ENCODE assay signal across 10 cellular contexts in the genomic region with DNA sequence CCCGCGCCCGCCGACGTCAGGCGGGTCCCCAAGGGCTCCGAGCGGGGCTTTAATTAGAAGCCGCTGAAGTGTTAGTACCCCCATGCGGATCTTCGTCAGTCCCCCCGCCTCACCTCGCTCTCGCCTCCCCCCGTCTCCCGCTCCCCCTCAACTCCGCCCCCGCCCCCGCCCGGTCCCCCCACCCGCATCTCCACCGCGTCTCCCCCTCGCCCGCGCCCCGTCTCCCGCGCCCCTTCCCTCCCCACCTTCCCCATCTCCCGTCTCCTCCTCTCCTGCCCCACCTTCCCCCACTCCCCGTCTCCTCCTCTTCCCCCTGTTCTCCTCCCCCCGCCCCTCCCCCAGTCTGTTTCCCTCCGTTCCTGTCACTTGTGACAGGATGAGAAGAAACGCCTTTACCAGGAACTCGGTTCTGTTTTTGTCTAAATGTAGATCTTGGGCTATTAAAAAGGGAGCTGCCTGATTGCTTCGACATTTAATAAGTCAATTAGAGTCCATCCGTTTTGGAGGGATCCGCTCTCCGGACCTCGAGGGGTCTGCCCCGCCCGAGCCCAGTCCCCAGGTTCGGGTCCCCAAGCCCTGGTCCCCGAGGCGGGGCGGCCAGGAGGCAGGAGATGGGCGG.
DNase-seq lines count a peak whose midpoint lies in the region; ATAC-seq and TF ChIP-seq lines count a peak whose summit lies in the region.
"Had no signal": no experiment of that assay in that cellular context is flagged by ENCODE, and none has a peak within 500 bp of the region (broad histone marks: within the 10 kb centered on the region; RNA-seq: fewer than 3 reads in every experiment).

No MANE protein-coding gene starts in this region.

- H3K4me1 ChIP-seq in RWPE2 (ENCODE audit: insufficient read depth, poor library complexity, severe bottlenecking) (peaks cover 6% of the 10 kb centered on the region), iPS DF 6.9 (ENCODE audit: control insufficient read depth, insufficient read depth, low read length) (peaks cover 9% of the 10 kb centered on the region), rectal smooth muscle tissue (ENCODE audit: control insufficient read depth, insufficient read depth, low read length) (no peaks in the 10 kb centered on the region)

- no peak for ATAC-seq in RWPE2 (ENCODE audit: low read depth)
- no peak for ATAC-seq in HG03460 (IDR thresholded peaks at IDR 0.05; ENCODE audit: unreplicated experiment)
- no peak for ATAC-seq in GM18858 (IDR thresholded peaks at IDR 0.05; ENCODE audit: unreplicated experiment)

- H3K4me3 ChIP-seq in RWPE2 (ENCODE audit: severe bottlenecking) (peak overlapping the region; percentile 34), iPS DF 6.9 (ENCODE audit: low read length) (peak overlapping the region; percentile 64; the same call in 1 of the 2 replicates), rectal smooth muscle tissue (ENCODE audit: low read length) (peak overlapping the region; percentile 64)

- no peak overlapping the region for H3K9ac ChIP-seq in rectal smooth muscle tissue (ENCODE audit: low read length)

- TF ChIP-seq CTCF in GM13976 (IDR thresholded peaks at IDR 0.05; ENCODE audit: borderline replicate concordance, control extremely low read depth, extremely low read depth, insufficient read depth, missing control alignments) (no peak), RWPE2 (IDR thresholded peaks at IDR 0.05; ENCODE audit: poor library complexity, severe bottlenecking) (no peak)

- WGBS in iPS DF 6.9 (ENCODE audit: insufficient coverage, insufficient read length) = no CpG with 5 or more reads among the region's 47 CpGs

- H3K27ac ChIP-seq in RWPE2 (ENCODE audit: poor library complexity, severe bottlenecking) (no peak overlapping the region), iPS DF 6.9 (ENCODE audit: low read length) (no peak overlapping the region), rectal smooth muscle tissue (ENCODE audit: low read depth, low read length) (no peak overlapping the region)

- DNase-seq in GM13976 (ENCODE audit: low spot score) (peak; percentile 33), RWPE2 (ENCODE audit: low spot score) (no peak), iPS DF 6.9 (ENCODE audit: low read depth, low spot score) (no peak), NCI-H2171 (lab: John Stamatoyannopoulos, UW) (no peak)
- no peak for DNase-seq in stimulated activated CD4-positive, alpha-beta T cell treated with anti-CD3 and anti-CD28 coated beads, Interleukin-4, amount 100 ng/mL, for 1 hour
- DNase-seq: activated CD4-positive, alpha-beta T cell treated with anti-CD3 and anti-CD28 coated beads, Interleukin-2, amount 50 U/mL, for 1 hour; NCI-H510A had no signal

- H3K27me3 ChIP-seq in RWPE2 (ENCODE audit: insufficient read depth, poor library complexity, severe bottlenecking) (peaks cover 29% of the 10 kb centered on the region), iPS DF 6.9 (ENCODE audit: control insufficient read depth, insufficient read depth, low read length) (peaks cover 10% of the 10 kb centered on the region), rectal smooth muscle tissue (ENCODE audit: control insufficient read depth, insufficient read depth, low read length) (peaks cover 14% of the 10 kb centered on the region)

- H3K36me3 ChIP-seq in RWPE2 (ENCODE audit: low read depth) (no peaks in the 10 kb centered on the region), iPS DF 6.9 (ENCODE audit: control insufficient read depth, insufficient read depth, low read length) (no peaks in the 10 kb centered on the region), rectal smooth muscle tissue (ENCODE audit: control insufficient read depth, insufficient read depth, low read length) (no peaks in the 10 kb centered on the region)

- H3K9me3 ChIP-seq in RWPE2 (ENCODE audit: severe bottlenecking) = no peaks in the 10 kb centered on the region
- H3K9me3 ChIP-seq in iPS DF 6.9 (ENCODE audit: control insufficient read depth, insufficient read depth, low read length) = no peaks in the 10 kb centered on the region

- in situ Hi-C loops in GM13976 (cut with MboI; ENCODE audit: low sequenced_read_pairs, unreplicated experiment) = no loop called here
